Comparison of ENCODE assay signal across 1 cellular context in the genomic region with DNA sequence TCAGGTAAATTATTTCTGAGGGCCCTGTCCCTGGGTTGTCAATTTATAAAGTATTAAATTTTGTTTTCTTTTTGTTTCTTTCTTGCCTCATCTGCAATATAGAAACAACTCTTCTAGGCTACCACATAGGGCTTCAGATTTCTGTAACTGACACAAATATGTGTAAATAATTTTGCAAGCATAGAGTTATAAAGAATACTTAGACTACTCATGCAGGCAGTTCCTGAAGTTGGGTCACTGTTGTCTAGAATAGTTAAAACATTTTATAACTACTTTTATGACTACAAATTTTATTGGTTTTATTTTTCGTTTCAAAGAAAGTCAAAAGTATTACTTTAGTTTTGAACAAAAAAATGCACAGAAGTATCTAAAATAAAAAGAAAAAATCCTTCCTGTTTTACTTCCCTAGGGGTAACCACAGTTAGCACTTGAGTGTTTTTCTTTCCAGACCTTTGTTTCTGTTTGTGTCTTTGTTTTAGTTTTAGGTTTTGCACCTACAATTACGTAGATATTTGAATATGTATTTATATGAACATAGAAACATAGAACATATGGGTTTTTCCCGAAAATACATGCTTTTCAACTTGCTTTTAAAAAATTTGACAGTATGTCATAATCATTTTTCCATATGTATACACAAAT.
TF ChIP-seq lines count a peak whose summit lies in the region.

No MANE protein-coding gene starts in this region.

TF ChIP-seq in GM12878, 131 proteins besides CTCF, POLR2A, EP300 and RAD21 (continued from another document):
- TF ChIP-seq, protein P1, sequence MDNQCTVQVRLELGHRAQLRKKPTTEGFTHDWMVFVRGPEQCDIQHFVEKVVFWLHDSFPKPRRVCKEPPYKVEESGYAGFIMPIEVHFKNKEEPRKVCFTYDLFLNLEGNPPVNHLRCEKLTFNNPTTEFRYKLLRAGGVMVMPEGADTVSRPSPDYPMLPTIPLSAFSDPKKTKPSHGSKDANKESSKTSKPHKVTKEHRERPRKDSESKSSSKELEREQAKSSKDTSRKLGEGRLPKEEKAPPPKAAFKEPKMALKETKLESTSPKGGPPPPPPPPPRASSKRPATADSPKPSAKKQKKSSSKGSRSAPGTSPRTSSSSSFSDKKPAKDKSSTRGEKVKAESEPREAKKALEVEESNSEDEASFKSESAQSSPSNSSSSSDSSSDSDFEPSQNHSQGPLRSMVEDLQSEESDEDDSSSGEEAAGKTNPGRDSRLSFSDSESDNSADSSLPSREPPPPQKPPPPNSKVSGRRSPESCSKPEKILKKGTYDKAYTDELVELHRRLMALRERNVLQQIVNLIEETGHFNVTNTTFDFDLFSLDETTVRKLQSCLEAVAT (IDR thresholded peaks at IDR 0.05): no peak
- TF ChIP-seq, protein P2, sequence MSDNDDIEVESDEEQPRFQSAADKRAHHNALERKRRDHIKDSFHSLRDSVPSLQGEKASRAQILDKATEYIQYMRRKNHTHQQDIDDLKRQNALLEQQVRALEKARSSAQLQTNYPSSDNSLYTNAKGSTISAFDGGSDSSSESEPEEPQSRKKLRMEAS (IDR thresholded peaks at IDR 0.05; ENCODE audit: low read depth, low read length): no peak
- TF ChIP-seq, protein P3, sequence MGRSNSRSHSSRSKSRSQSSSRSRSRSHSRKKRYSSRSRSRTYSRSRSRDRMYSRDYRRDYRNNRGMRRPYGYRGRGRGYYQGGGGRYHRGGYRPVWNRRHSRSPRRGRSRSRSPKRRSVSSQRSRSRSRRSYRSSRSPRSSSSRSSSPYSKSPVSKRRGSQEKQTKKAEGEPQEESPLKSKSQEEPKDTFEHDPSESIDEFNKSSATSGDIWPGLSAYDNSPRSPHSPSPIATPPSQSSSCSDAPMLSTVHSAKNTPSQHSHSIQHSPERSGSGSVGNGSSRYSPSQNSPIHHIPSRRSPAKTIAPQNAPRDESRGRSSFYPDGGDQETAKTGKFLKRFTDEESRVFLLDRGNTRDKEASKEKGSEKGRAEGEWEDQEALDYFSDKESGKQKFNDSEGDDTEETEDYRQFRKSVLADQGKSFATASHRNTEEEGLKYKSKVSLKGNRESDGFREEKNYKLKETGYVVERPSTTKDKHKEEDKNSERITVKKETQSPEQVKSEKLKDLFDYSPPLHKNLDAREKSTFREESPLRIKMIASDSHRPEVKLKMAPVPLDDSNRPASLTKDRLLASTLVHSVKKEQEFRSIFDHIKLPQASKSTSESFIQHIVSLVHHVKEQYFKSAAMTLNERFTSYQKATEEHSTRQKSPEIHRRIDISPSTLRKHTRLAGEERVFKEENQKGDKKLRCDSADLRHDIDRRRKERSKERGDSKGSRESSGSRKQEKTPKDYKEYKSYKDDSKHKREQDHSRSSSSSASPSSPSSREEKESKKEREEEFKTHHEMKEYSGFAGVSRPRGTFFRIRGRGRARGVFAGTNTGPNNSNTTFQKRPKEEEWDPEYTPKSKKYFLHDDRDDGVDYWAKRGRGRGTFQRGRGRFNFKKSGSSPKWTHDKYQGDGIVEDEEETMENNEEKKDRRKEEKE (IDR thresholded peaks at IDR 0.05): no peak
- TF ChIP-seq RUNX3 (IDR thresholded peaks at IDR 0.05; ENCODE audit: low read length) (peak; percentile 64), NFIC (IDR thresholded peaks at IDR 0.05; ENCODE audit: low read depth, low read length) (0 out of 2 replicates have a peak, but pooled peaks have one; percentile 51), MEF2B (IDR thresholded peaks at IDR 0.05; ENCODE audit: partially characterized antibody, poor library complexity, severe bottlenecking) (peak; percentile 34), ATF7 (IDR thresholded peaks at IDR 0.05; ENCODE audit: low read depth) (peak; percentile 69), SUZ12 (IDR thresholded peaks at IDR 0.05; ENCODE audit: unreplicated experiment) (no peak), GABPA (IDR thresholded peaks at IDR 0.05; ENCODE audit: low read depth) (no peak), FOXK2 (IDR thresholded peaks at IDR 0.05) (no peak), TCF3 (IDR thresholded peaks at IDR 0.05; ENCODE audit: borderline replicate concordance, insufficient read depth, low read depth, low read length) (no peak)
- TF ChIP-seq, protein P4, sequence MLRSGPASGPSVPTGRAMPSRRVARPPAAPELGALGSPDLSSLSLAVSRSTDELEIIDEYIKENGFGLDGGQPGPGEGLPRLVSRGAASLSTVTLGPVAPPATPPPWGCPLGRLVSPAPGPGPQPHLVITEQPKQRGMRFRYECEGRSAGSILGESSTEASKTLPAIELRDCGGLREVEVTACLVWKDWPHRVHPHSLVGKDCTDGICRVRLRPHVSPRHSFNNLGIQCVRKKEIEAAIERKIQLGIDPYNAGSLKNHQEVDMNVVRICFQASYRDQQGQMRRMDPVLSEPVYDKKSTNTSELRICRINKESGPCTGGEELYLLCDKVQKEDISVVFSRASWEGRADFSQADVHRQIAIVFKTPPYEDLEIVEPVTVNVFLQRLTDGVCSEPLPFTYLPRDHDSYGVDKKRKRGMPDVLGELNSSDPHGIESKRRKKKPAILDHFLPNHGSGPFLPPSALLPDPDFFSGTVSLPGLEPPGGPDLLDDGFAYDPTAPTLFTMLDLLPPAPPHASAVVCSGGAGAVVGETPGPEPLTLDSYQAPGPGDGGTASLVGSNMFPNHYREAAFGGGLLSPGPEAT (IDR thresholded peaks at IDR 0.05; ENCODE audit: low read depth): peak; percentile 57; the same call in 1 of the 2 replicates
- TF ChIP-seq, protein P5, sequence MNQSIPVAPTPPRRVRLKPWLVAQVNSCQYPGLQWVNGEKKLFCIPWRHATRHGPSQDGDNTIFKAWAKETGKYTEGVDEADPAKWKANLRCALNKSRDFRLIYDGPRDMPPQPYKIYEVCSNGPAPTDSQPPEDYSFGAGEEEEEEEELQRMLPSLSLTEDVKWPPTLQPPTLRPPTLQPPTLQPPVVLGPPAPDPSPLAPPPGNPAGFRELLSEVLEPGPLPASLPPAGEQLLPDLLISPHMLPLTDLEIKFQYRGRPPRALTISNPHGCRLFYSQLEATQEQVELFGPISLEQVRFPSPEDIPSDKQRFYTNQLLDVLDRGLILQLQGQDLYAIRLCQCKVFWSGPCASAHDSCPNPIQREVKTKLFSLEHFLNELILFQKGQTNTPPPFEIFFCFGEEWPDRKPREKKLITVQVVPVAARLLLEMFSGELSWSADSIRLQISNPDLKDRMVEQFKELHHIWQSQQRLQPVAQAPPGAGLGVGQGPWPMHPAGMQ (IDR thresholded peaks at IDR 0.05; ENCODE audit: borderline replicate concordance): no peak
